ENCODE assay signal across 2 cellular contexts in the genomic region with DNA sequence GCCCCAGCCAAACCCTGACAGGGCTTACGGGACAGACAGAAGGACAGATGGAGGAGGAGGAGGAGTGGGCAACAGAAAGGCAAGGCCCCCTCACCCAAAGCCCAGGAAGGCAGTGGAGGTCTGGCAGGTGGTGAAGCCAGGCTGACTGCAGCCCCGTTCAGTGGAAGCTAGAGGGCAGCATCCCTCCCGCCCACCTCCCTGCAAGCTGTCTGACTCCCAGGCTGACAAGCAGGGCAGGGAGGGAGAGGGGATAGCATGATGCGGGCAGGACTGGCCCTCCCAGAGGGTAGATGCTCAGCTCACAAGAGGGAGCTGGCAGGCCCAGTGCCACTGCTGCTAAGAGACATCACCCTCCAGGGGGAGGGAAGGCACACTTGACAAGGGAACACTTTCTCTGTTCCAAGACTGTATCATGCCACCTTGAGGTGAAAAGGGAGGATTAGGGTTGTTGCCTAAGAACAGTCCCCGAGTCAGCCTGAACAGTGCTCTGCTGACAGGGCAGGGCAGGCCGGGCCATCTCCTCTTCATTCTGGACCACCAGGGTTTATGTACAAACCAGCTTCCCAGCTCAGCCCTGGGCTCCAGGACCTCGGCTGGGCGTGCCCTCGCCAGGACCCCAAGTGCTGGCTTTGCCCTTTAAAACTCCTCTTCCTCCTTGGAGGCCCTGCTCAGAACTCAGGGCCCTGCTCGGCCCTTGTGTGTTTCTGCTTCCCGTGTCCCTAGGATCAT.
A peak's percentile ranks its signal among the peaks of the same experiment; 100 is the strongest.
TF ChIP-seq lines count a peak whose summit lies in the region.

No MANE protein-coding gene starts in this region.

TF ChIP-seq in HEK293, 187 proteins besides CTCF, POLR2A, EP300 and RAD21 (continued from another document and continues in another):
- TF ChIP-seq, protein P1, sequence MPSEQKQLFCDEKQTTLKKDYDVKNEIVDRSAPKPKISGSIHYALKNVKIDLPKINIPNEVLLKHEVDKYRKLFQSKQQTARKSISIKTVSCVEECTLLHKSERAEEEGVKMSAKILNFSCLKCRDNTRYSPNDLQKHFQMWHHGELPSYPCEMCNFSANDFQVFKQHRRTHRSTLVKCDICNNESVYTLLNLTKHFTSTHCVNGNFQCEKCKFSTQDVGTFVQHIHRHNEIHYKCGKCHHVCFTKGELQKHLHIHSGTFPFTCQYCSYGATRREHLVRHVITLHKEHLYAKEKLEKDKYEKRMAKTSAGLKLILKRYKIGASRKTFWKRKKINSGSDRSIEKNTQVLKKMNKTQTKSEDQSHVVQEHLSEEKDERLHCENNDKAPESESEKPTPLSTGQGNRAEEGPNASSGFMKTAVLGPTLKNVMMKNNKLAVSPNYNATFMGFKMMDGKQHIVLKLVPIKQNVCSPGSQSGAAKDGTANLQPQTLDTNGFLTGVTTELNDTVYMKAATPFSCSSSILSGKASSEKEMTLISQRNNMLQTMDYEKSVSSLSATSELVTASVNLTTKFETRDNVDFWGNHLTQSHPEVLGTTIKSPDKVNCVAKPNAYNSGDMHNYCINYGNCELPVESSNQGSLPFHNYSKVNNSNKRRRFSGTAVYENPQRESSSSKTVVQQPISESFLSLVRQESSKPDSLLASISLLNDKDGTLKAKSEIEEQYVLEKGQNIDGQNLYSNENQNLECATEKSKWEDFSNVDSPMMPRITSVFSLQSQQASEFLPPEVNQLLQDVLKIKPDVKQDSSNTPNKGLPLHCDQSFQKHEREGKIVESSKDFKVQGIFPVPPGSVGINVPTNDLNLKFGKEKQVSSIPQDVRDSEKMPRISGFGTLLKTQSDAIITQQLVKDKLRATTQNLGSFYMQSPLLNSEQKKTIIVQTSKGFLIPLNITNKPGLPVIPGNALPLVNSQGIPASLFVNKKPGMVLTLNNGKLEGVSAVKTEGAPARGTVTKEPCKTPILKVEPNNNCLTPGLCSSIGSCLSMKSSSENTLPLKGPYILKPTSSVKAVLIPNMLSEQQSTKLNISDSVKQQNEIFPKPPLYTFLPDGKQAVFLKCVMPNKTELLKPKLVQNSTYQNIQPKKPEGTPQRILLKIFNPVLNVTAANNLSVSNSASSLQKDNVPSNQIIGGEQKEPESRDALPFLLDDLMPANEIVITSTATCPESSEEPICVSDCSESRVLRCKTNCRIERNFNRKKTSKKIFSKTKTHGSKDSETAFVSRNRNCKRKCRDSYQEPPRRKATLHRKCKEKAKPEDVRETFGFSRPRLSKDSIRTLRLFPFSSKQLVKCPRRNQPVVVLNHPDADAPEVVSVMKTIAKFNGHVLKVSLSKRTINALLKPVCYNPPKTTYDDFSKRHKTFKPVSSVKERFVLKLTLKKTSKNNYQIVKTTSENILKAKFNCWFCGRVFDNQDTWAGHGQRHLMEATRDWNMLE (tag by site-specific recombination; conservative IDR thresholded peaks at IDR 0.05; ENCODE audit: low read depth) = no peak
- TF ChIP-seq, protein P2, sequence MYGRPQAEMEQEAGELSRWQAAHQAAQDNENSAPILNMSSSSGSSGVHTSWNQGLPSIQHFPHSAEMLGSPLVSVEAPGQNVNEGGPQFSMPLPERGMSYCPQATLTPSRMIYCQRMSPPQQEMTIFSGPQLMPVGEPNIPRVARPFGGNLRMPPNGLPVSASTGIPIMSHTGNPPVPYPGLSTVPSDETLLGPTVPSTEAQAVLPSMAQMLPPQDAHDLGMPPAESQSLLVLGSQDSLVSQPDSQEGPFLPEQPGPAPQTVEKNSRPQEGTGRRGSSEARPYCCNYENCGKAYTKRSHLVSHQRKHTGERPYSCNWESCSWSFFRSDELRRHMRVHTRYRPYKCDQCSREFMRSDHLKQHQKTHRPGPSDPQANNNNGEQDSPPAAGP (tag by site-specific recombination; IDR thresholded peaks at IDR 0.05) = peak; percentile 42; the same call in 1 of the 2 replicates
- TF ChIP-seq HOXD13 (CRISPR knock-in tag; IDR thresholded peaks at IDR 0.05; ENCODE audit: borderline replicate concordance) (no peak), REPIN1 (tag by site-specific recombination; IDR thresholded peaks at IDR 0.05; ENCODE audit: low read depth) (no peak), ZIC2 (tag by site-specific recombination; IDR thresholded peaks at IDR 0.05) (0 out of 2 replicates have a peak, but pooled peaks have one; percentile 18), IKZF3 (tag by site-specific recombination; IDR thresholded peaks at IDR 0.05) (no peak), ZNF629 (tag by site-specific recombination; IDR thresholded peaks at IDR 0.05) (no peak)
- TF ChIP-seq, protein P3, sequence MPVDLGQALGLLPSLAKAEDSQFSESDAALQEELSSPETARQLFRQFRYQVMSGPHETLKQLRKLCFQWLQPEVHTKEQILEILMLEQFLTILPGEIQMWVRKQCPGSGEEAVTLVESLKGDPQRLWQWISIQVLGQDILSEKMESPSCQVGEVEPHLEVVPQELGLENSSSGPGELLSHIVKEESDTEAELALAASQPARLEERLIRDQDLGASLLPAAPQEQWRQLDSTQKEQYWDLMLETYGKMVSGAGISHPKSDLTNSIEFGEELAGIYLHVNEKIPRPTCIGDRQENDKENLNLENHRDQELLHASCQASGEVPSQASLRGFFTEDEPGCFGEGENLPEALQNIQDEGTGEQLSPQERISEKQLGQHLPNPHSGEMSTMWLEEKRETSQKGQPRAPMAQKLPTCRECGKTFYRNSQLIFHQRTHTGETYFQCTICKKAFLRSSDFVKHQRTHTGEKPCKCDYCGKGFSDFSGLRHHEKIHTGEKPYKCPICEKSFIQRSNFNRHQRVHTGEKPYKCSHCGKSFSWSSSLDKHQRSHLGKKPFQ (tag by site-specific recombination; IDR thresholded peaks at IDR 0.05) = no peak
- TF ChIP-seq, protein P4, sequence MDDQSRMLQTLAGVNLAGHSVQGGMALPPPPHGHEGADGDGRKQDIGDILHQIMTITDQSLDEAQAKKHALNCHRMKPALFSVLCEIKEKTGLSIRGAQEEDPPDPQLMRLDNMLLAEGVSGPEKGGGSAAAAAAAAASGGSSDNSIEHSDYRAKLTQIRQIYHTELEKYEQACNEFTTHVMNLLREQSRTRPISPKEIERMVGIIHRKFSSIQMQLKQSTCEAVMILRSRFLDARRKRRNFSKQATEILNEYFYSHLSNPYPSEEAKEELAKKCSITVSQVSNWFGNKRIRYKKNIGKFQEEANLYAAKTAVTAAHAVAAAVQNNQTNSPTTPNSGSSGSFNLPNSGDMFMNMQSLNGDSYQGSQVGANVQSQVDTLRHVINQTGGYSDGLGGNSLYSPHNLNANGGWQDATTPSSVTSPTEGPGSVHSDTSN (CRISPR knock-in tag; IDR thresholded peaks at IDR 0.05) = no peak

TF ChIP-seq in WTC11, 78 proteins besides CTCF, POLR2A, EP300 and RAD21 (continued from another document):
- TF ChIP-seq, protein P5, sequence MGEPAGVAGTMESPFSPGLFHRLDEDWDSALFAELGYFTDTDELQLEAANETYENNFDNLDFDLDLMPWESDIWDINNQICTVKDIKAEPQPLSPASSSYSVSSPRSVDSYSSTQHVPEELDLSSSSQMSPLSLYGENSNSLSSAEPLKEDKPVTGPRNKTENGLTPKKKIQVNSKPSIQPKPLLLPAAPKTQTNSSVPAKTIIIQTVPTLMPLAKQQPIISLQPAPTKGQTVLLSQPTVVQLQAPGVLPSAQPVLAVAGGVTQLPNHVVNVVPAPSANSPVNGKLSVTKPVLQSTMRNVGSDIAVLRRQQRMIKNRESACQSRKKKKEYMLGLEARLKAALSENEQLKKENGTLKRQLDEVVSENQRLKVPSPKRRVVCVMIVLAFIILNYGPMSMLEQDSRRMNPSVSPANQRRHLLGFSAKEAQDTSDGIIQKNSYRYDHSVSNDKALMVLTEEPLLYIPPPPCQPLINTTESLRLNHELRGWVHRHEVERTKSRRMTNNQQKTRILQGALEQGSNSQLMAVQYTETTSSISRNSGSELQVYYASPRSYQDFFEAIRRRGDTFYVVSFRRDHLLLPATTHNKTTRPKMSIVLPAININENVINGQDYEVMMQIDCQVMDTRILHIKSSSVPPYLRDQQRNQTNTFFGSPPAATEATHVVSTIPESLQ (CRISPR knock-in tag; IDR thresholded peaks at IDR 0.05) = no peak
- TF ChIP-seq TEAD1 (CRISPR knock-in tag; IDR thresholded peaks at IDR 0.05) = no peak
- peak; percentile 99 for TF ChIP-seq ZNF121 (CRISPR knock-in tag; IDR thresholded peaks at IDR 0.05)
- no peak for TF ChIP-seq CREM (CRISPR knock-in tag; IDR thresholded peaks at IDR 0.05)
- TF ChIP-seq, protein P6, sequence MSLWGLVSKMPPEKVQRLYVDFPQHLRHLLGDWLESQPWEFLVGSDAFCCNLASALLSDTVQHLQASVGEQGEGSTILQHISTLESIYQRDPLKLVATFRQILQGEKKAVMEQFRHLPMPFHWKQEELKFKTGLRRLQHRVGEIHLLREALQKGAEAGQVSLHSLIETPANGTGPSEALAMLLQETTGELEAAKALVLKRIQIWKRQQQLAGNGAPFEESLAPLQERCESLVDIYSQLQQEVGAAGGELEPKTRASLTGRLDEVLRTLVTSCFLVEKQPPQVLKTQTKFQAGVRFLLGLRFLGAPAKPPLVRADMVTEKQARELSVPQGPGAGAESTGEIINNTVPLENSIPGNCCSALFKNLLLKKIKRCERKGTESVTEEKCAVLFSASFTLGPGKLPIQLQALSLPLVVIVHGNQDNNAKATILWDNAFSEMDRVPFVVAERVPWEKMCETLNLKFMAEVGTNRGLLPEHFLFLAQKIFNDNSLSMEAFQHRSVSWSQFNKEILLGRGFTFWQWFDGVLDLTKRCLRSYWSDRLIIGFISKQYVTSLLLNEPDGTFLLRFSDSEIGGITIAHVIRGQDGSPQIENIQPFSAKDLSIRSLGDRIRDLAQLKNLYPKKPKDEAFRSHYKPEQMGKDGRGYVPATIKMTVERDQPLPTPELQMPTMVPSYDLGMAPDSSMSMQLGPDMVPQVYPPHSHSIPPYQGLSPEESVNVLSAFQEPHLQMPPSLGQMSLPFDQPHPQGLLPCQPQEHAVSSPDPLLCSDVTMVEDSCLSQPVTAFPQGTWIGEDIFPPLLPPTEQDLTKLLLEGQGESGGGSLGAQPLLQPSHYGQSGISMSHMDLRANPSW (CRISPR knock-in tag; conservative IDR thresholded peaks at IDR 0.05; ENCODE audit: low read depth) = no peak
- TF ChIP-seq, protein P7, sequence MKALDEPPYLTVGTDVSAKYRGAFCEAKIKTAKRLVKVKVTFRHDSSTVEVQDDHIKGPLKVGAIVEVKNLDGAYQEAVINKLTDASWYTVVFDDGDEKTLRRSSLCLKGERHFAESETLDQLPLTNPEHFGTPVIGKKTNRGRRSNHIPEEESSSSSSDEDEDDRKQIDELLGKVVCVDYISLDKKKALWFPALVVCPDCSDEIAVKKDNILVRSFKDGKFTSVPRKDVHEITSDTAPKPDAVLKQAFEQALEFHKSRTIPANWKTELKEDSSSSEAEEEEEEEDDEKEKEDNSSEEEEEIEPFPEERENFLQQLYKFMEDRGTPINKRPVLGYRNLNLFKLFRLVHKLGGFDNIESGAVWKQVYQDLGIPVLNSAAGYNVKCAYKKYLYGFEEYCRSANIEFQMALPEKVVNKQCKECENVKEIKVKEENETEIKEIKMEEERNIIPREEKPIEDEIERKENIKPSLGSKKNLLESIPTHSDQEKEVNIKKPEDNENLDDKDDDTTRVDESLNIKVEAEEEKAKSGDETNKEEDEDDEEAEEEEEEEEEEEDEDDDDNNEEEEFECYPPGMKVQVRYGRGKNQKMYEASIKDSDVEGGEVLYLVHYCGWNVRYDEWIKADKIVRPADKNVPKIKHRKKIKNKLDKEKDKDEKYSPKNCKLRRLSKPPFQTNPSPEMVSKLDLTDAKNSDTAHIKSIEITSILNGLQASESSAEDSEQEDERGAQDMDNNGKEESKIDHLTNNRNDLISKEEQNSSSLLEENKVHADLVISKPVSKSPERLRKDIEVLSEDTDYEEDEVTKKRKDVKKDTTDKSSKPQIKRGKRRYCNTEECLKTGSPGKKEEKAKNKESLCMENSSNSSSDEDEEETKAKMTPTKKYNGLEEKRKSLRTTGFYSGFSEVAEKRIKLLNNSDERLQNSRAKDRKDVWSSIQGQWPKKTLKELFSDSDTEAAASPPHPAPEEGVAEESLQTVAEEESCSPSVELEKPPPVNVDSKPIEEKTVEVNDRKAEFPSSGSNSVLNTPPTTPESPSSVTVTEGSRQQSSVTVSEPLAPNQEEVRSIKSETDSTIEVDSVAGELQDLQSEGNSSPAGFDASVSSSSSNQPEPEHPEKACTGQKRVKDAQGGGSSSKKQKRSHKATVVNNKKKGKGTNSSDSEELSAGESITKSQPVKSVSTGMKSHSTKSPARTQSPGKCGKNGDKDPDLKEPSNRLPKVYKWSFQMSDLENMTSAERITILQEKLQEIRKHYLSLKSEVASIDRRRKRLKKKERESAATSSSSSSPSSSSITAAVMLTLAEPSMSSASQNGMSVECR (CRISPR knock-in tag; IDR thresholded peaks at IDR 0.05; ENCODE audit: borderline replicate concordance) = no peak
- TF ChIP-seq MXD4 (CRISPR knock-in tag; IDR thresholded peaks at IDR 0.05; ENCODE audit: borderline replicate concordance) = no peak
- peak; percentile 77 for TF ChIP-seq SP1 (CRISPR knock-in tag; conservative IDR thresholded peaks at IDR 0.05)
- TF ChIP-seq, protein P8, sequence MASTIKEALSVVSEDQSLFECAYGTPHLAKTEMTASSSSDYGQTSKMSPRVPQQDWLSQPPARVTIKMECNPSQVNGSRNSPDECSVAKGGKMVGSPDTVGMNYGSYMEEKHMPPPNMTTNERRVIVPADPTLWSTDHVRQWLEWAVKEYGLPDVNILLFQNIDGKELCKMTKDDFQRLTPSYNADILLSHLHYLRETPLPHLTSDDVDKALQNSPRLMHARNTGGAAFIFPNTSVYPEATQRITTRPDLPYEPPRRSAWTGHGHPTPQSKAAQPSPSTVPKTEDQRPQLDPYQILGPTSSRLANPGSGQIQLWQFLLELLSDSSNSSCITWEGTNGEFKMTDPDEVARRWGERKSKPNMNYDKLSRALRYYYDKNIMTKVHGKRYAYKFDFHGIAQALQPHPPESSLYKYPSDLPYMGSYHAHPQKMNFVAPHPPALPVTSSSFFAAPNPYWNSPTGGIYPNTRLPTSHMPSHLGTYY (CRISPR knock-in tag; IDR thresholded peaks at IDR 0.05) = no peak
- TF ChIP-seq GABPB1 (CRISPR knock-in tag; IDR thresholded peaks at IDR 0.05) = no peak
- TF ChIP-seq ZSCAN18 (CRISPR knock-in tag; IDR thresholded peaks at IDR 0.05) = no peak
- TF ChIP-seq E2F1 (CRISPR knock-in tag; IDR thresholded peaks at IDR 0.05) = no peak
- no peak for TF ChIP-seq ZNF232 (CRISPR knock-in tag; IDR thresholded peaks at IDR 0.05)
- no peak for TF ChIP-seq ZBTB21 (CRISPR knock-in tag; IDR thresholded peaks at IDR 0.05; ENCODE audit: borderline replicate concordance)
- peak; percentile 17; the same call in 1 of the 2 replicates for TF ChIP-seq ETV6 (CRISPR knock-in tag; IDR thresholded peaks at IDR 0.05)
